In the genomic region with DNA sequence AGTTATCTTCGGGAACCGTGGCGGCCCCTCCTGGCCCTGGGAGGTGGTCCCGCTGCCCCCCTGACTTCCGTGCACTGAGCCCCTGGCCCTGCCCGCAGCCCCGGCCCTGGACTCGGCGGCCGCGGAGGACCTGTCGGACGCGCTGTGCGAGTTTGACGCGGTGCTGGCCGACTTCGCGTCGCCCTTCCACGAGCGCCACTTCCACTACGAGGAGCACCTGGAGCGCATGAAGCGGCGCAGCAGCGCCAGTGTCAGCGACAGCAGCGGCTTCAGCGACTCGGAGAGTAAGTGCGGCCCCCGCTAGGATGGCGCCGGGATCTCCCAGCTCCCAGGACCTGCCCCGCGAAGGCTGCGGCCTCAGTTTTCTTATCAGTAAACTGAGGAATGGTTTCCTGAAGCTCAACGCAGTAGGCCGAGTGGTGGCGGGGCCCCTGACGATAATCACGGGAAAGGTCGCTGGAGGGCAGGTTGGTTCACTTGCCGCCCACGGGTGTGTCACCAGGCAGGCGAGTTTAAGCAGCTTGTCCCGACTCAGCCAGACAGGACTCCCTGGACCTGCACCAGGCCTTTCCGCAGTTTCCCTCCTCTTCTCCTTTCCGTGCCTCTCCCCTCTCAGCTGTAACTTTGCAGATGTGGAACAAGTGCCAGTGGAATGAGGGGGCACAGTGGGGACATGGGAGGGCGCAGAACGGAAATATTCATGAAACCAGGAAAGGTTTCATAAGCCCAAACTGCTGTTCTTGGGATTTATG, we compare ENCODE assay signal across 8 cellular contexts. TPM values are rescaled to one million over a fixed set of nuclear protein-coding genes. Genes with fewer than 3 reads are reported as not detected.
A peak's percentile ranks its signal among the peaks of the same experiment; 100 is the strongest.
DNase-seq lines count a peak whose midpoint lies in the region; TF ChIP-seq lines count a peak whose summit lies in the region.

No MANE protein-coding gene starts in this region.

- H4K8ac ChIP-seq in H9 (replicated peaks; ENCODE audit: insufficient read length, low read depth, low read length) = no peak overlapping the region

- H2BK120ac ChIP-seq in H9 (ENCODE audit: low read depth, low read length, poor library complexity, severe bottlenecking) = no peak overlapping the region

- H3K36me3 ChIP-seq in Caco-2 (ENCODE audit: control insufficient read depth, insufficient read depth, low read length) = no peaks in the 10 kb centered on the region
- no peaks in the 10 kb centered on the region for H3K36me3 ChIP-seq in PC-9 (ENCODE audit: low read depth)
- H3K36me3 ChIP-seq in adrenal gland (replicated peaks in 1 of 2) = no peaks in the 10 kb centered on the region
- H3K36me3 ChIP-seq in iPS DF 6.9 (ENCODE audit: control insufficient read depth, insufficient read depth, low read length) = no peaks in the 10 kb centered on the region
- no peaks in the 10 kb centered on the region for H3K36me3 ChIP-seq in SJCRH30

- H3K9me2 ChIP-seq in PC-9 (ENCODE audit: insufficient read depth) = no peaks in the 10 kb centered on the region

- CTCF ChIA-PET in Caco-2 (lab: Charles Lee) (interaction anchor here (0.8 to 4.4 kb wide), 5 partner anchors 147 to 194 kb away, joined by 3 to 38 read pairs (median 4); no protein-coding TSS in a partner anchor), PC-9 (lab: Charles Lee) (interaction anchor here (0.5 to 1.0 kb wide), 3 partner anchors 159 to 194 kb away, joined by 3 to 7 read pairs (median 4); no protein-coding TSS in a partner anchor)

- peaks cover 8% of the 10 kb centered on the region; the same call in 1 of the 2 replicates for H3F3A ChIP-seq in PC-9 (ENCODE audit: insufficient read depth, low read depth)

- peak overlapping the region; percentile 60 for H3K4me3 ChIP-seq in Caco-2 (ENCODE audit: low read depth, low read length)
- H3K4me3 ChIP-seq in PC-9 = peak overlapping the region; percentile 62
- H3K4me3 ChIP-seq in adrenal gland = peak overlapping the region in 2 of 4 donors; percentile 43 to 62
- peak overlapping the region; percentile 32; the same call in 1 of the 2 replicates for H3K4me3 ChIP-seq in iPS DF 6.9 (ENCODE audit: low read length)
- H3K4me3 ChIP-seq in retinal pigment epithelial cell (ENCODE audit: low read length) = peak overlapping the region; percentile 50
- no peak overlapping the region for H3K4me3 ChIP-seq in SJCRH30

- H4K20me1 ChIP-seq in H9 (ENCODE audit: control insufficient read depth, insufficient read depth, insufficient read length) (no peaks in the 10 kb centered on the region), PC-9 (ENCODE audit: insufficient read depth) (no peaks in the 10 kb centered on the region)

- BruUV-seq in Caco-2 (replicated peaks; lab: Mats Ljungman, UMichigan) (no TSS peak), PC-9 (replicated peaks; lab: Mats Ljungman, UMichigan) (TSS peak; percentile 33)

- no peak overlapping the region for H3K27ac ChIP-seq in H9 (ENCODE audit: insufficient read length, low read depth, low read length)
- H3K27ac ChIP-seq in PC-9 = no peak overlapping the region
- peak overlapping the region in 2 of 5 donors; percentile 14 to 42 for H3K27ac ChIP-seq in adrenal gland
- no peak overlapping the region for H3K27ac ChIP-seq in iPS DF 6.9 (ENCODE audit: low read length)
- no peak overlapping the region for H3K27ac ChIP-seq in SJCRH30

- no peak for TF ChIP-seq POLR2A in adrenal gland (IDR thresholded peaks at IDR 0.05)

- no peak overlapping the region for H2AK5ac ChIP-seq in H9 (ENCODE audit: insufficient read length, low read length)

- H2AFZ ChIP-seq in H9 (ENCODE audit: low read length) (no peak overlapping the region), PC-9 (peak overlapping the region; percentile 82)

- H2BK5ac ChIP-seq in H9 (ENCODE audit: insufficient read length, low read length) = no peak overlapping the region

- H3K36me3 Mint-ChIP-seq in Caco-2 (ENCODE audit: insufficient read depth, unreplicated experiment) (peaks cover 54% of the 10 kb centered on the region), H9 (ENCODE audit: insufficient read depth in 1 of 3, low read depth in 3 of 3) (peaks cover 0 to 2% (median 0%) of the 10 kb centered on the region in 3 experiments; a peak in 1 of 7 replicates)

- H4K91ac ChIP-seq in H9 (ENCODE audit: insufficient read length, low read depth, low read length) = no peak overlapping the region

- no peak overlapping the region for H3K23ac ChIP-seq in H9 (ENCODE audit: insufficient read length, low read depth, low read length)

- H3K9ac ChIP-seq in H9 (ENCODE audit: extremely low read depth, insufficient read length, low read length) = no peak overlapping the region

- H3K14ac ChIP-seq in H9 (ENCODE audit: insufficient read depth, low read length) = no peak overlapping the region

- TF ChIP-seq CTCF in Caco-2 (IDR thresholded peaks at IDR 0.05; ENCODE audit: insufficient read depth in 1 of 2, low read depth in 1 of 2, low read length in 1 of 2, severe bottlenecking in 1 of 2, unreplicated experiment in 1 of 2) (no peak), H9 (conservative IDR thresholded peaks at IDR 0.05) (no peak), PC-9 (conservative IDR thresholded peaks at IDR 0.05) (no peak), adrenal gland (IDR thresholded peaks at IDR 0.05) (no peak), retinal pigment epithelial cell (conservative IDR thresholded peaks at IDR 0.05; ENCODE audit: low read depth, low read length) (no peak)

- H3K4me3 Mint-ChIP-seq in Caco-2 (ENCODE audit: unreplicated experiment) (peak overlapping the region; percentile 83), H9 (peak overlapping the region; percentile 52 to 77)

- H3K4me1 ChIP-seq in Caco-2 (no peaks in the 10 kb centered on the region), H9 (ENCODE audit: insufficient read depth, low read length) (no peaks in the 10 kb centered on the region), PC-9 (replicated peaks; ENCODE audit: insufficient read depth) (0 out of 2 replicates have a peak, but pooled peaks cover 5% of the 10 kb centered on the region), adrenal gland (replicated peaks in 1 of 2) (peaks cover 11 to 21% of the 10 kb centered on the region in 2 donors), iPS DF 6.9 (ENCODE audit: control insufficient read depth, insufficient read depth, low read length) (no peaks in the 10 kb centered on the region), SJCRH30 (no peaks in the 10 kb centered on the region)

- H3K4ac ChIP-seq in H9 (ENCODE audit: low read depth, low read length) = no peak overlapping the region

- in situ Hi-C loops in G401 (cut with HindIII; ENCODE audit: low sequenced_read_pairs) = no loop called here

- no peak overlapping the region for H2BK15ac ChIP-seq in H9 (ENCODE audit: low read depth, low read length)

- no CpG with 5 or more reads among the region's 53 CpGs for WGBS in H9 (ENCODE audit: extremely low coverage, insufficient read length, low lambda C conversion rate)
- 5 to 14% (median 8%) methylated on average over 19 to 53 of the region's 53 CpGs for WGBS in adrenal gland, 4 donors
- WGBS in iPS DF 6.9 (ENCODE audit: insufficient coverage, insufficient read length) = no CpG with 5 or more reads among the region's 53 CpGs

- intact Hi-C loops in Caco-2 (cut with micrococcal nuclease; ENCODE audit: unreplicated experiment) = loop anchor here (2.0 to 5.0 kb wide), 2 partner anchors 134 to 148 kb away; no protein-coding TSS in a partner anchor
- intact Hi-C loops in PC-9 (cut with micrococcal nuclease; ENCODE audit: unreplicated experiment) = loop anchor here (2.0 kb wide), 1 partner anchor 194 kb away; no protein-coding TSS in a partner anchor
- intact Hi-C loops in adrenal gland (cut with DNase I) = loop anchor here in 1 of 2 donors (5.0 kb wide), 2 partner anchors 194 to 329 kb away; no protein-coding TSS in a partner anchor

- H3K4me1 Mint-ChIP-seq in Caco-2 (ENCODE audit: low read depth, unreplicated experiment) = peaks cover 21% of the 10 kb centered on the region
- H3K4me1 Mint-ChIP-seq in H9 = peaks cover 3 to 14% of the 10 kb centered on the region in 2 experiments; a peak in 3 of 4 replicates

- peaks cover 7% of the 10 kb centered on the region for H3K27me3 Mint-ChIP-seq in Caco-2 (ENCODE audit: insufficient read depth, unreplicated experiment)
- H3K27me3 Mint-ChIP-seq in H9 (ENCODE audit: low read depth) = peaks cover 87% of the 10 kb centered on the region

- peaks cover 17% of the 10 kb centered on the region for H3K23me2 ChIP-seq in H9 (ENCODE audit: insufficient read length, low read depth, low read length, poor library complexity, severe bottlenecking)

- no peak overlapping the region for H3K18ac ChIP-seq in H9 (ENCODE audit: insufficient read length, low read depth, low read length)

- H3K27ac Mint-ChIP-seq in Caco-2 (ENCODE audit: unreplicated experiment) = peak overlapping the region; percentile 24
- no peak overlapping the region for H3K27ac Mint-ChIP-seq in H9

- H3T11ph ChIP-seq in H9 (ENCODE audit: low read length) = no peak overlapping the region

- H3K9me3 ChIP-seq in Caco-2 (no peaks in the 10 kb centered on the region), H9 (ENCODE audit: control insufficient read depth, low read depth, low read length) (no peaks in the 10 kb centered on the region), PC-9 (ENCODE audit: insufficient read depth, low read depth) (no peaks in the 10 kb centered on the region), adrenal gland (replicated peaks in 1 of 3) (no peaks in the 10 kb centered on the region), iPS DF 6.9 (ENCODE audit: control insufficient read depth, insufficient read depth, low read length) (no peaks in the 10 kb centered on the region), SJCRH30 (replicated peaks) (no peaks in the 10 kb centered on the region)

- H3K56ac ChIP-seq in H9 (ENCODE audit: insufficient read length, low read depth, low read length) = no peak overlapping the region

- H3K79me1 ChIP-seq in H9 (ENCODE audit: insufficient read depth, low read depth, low read length, poor library complexity, severe bottlenecking) = no peaks in the 10 kb centered on the region

- H3K9me3 Mint-ChIP-seq in Caco-2 (ENCODE audit: unreplicated experiment) = no peaks in the 10 kb centered on the region
- H3K9me3 Mint-ChIP-seq in H9 = peaks cover 0 to 5% of the 10 kb centered on the region in 2 experiments; a peak in 1 of 5 replicates

- H2BK12ac ChIP-seq in H9 (ENCODE audit: insufficient read length, low read depth, low read length) = no peak overlapping the region

- H4K5ac ChIP-seq in H9 (ENCODE audit: insufficient read length, low read depth, low read length) = no peak overlapping the region

- POLR2A ChIA-PET in Caco-2 (lab: Charles Lee) (interaction anchor here (0.9 kb wide), 1 partner anchor 156 kb away, joined by 3 read pairs; no protein-coding TSS in a partner anchor), PC-9 (lab: Charles Lee; ENCODE audit: unreplicated experiment) (interaction anchor here (0.6 to 0.8 kb wide), 2 partner anchors 152 to 651 kb away, joined by 3 to 8 read pairs; no protein-coding TSS in a partner anchor)

- no peak overlapping the region for H2BK20ac ChIP-seq in H9 (ENCODE audit: low read depth, low read length, poor library complexity, severe bottlenecking)

- H3K79me2 ChIP-seq in H9 (ENCODE audit: insufficient read depth, low read length) = no peaks in the 10 kb centered on the region
- no peaks in the 10 kb centered on the region for H3K79me2 ChIP-seq in PC-9 (ENCODE audit: low read depth)

- peak; percentile 51 to 57 for DNase-seq in Caco-2
- peak; percentile 42 for DNase-seq in H9
- DNase-seq in PC-9 = no peak
- peak in 4 of 7 donors; percentile 22 to 35 (median 29) for DNase-seq in adrenal gland
- no peak for DNase-seq in iPS DF 6.9 (ENCODE audit: low read depth, low spot score)
- no peak for DNase-seq in retinal pigment epithelial cell (ENCODE audit: low read depth)
- DNase-seq in G401 (ENCODE audit: low spot score) = no peak
- DNase-seq in SJCRH30 = no peak

- H3K4me2 ChIP-seq in H9 (ENCODE audit: insufficient read depth, insufficient read length, low read length) (peak overlapping the region; percentile 37), PC-9 (peak overlapping the region; percentile 86)

- H3K27me3 ChIP-seq in Caco-2 (replicated peaks; ENCODE audit: control insufficient read depth, insufficient read depth, low read length) (no peaks in the 10 kb centered on the region), H9 (ENCODE audit: insufficient read depth, low read length) (peaks cover 42% of the 10 kb centered on the region), PC-9 (ENCODE audit: insufficient read depth, low read depth) (peaks cover 14% of the 10 kb centered on the region; the same call in 1 of the 2 replicates), adrenal gland (no peaks in the 10 kb centered on the region), iPS DF 6.9 (ENCODE audit: control insufficient read depth, insufficient read depth, low read length) (peaks cover 33% of the 10 kb centered on the region), SJCRH30 (no peaks in the 10 kb centered on the region)

RNA-seq across cellular contexts. Expression of a gene that starts 1.0 kb away (rescaled TPM):
- total RNA-seq in Caco-2 (2022) = 65.6 and 70.8 TPM in 2 replicates
- 0.46 TPM in 1 of 2 replicates, not detected in the other for total RNA-seq in H9 (2021)
- total RNA-seq in PC-9 (2021) = 3.4 and 4.8 TPM in 2 replicates
- total RNA-seq in adrenal gland = 10 to 100 TPM in 7 of 8 donors, 1 to 10 TPM in 1; 6.2 to 64.1 (median 28.8) TPM
- 10 to 100 TPM; 18.4 to 42.9 (median 21.3) TPM for polyA plus RNA-seq in adrenal gland
- total RNA-seq in G401 (2014; rRNA removed; shearing (Covaris generic)) = 3.4 and 4.3 TPM in 2 replicates
- total RNA-seq in SJCRH30 (2014; rRNA removed; shearing (Covaris generic)) = not detected in 2 replicates

Comparison
In these comparisons a context has a peak if more than half of its experiments do, and no peak if none do; other contexts are left out.
1. DNase-seq: peak in Caco-2 (2 of 2), H9 (single experiment) and adrenal gland (4 of 7); none in PC-9 (0 of 2), iPS DF 6.9 (single experiment), retinal pigment epithelial cell (single experiment), G401 (single experiment) and SJCRH30 (0 of 2).